ENCODE assay signal across 28 cellular contexts in the genomic region with DNA sequence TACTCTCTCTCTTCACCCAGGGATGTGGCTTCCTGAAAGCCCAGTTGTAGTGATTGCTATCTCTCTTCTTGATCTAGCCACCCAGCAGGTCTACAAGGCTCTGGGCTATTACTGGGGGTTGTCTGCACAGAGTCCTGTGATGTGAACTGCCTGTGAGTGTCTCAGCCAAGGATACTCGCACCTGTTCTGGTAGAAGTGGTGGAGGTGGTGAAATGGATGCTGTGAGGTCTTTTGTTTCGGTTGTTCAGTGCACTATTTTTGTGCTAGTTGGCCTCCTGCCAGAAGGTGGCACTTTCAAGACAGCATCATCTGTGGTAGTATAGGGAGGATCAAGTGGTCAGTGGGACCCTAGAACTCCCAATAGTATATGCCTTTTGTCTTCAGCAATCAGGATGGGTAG.
"Had no signal": no experiment of that assay in that cellular context is flagged by ENCODE, and none has a peak within 500 bp of the region (broad histone marks: within the 10 kb centered on the region; RNA-seq: fewer than 3 reads in every experiment).

No MANE protein-coding gene starts in this region.

- H3K4me3 ChIP-seq: body of pancreas, colonic mucosa had no signal

- H3K27ac ChIP-seq: body of pancreas, colonic mucosa, WERI-Rb-1 had no signal

- H3K9me3 ChIP-seq: body of pancreas, colonic mucosa had no signal

- H3K4me1 ChIP-seq: body of pancreas, colonic mucosa had no signal

- H3K36me3 ChIP-seq: colonic mucosa, WERI-Rb-1 had no signal

- H3K27me3 Mint-ChIP-seq: activated B cell treated with CpG ODN at 0.5 μM for 24 hours; activated CD8-positive, alpha-beta T cell treated with anti-CD3 and anti-CD28 coated beads for 36 hours; activated naive CD8-positive, alpha-beta T cell; activated T-helper 17 cell treated with anti-CD3 and anti-CD28 coated beads, Interleukin-2, amount 50 U/mL, for 72 hours; T-helper 17 cell had no signal

- H3K27me3 ChIP-seq: body of pancreas, colonic mucosa had no signal

- H3K4me3 Mint-ChIP-seq: activated B cell treated with CpG ODN at 0.5 μM for 24 hours; activated CD8-positive, alpha-beta T cell treated with anti-CD3 and anti-CD28 coated beads for 36 hours; activated naive CD8-positive, alpha-beta T cell; activated T-cell treated with anti-CD3 and anti-CD28 coated beads, Interleukin-2, amount 50 U/mL, for 4 hours; activated T-helper 17 cell treated with anti-CD3 and anti-CD28 coated beads, Interleukin-2, amount 50 U/mL, for 72 hours; T-helper 17 cell; T-helper 2 cell treated with Interferon-gamma antibody and Interleukin-4, amounts not matched to agents 5 μg/mL and 100 μg/mL, for 36 hours had no signal

- H3K4me1 Mint-ChIP-seq: activated B cell treated with CpG ODN at 0.5 μM for 24 hours; activated T-helper 17 cell treated with anti-CD3 and anti-CD28 coated beads, Interleukin-2, amount 50 U/mL, for 72 hours; T-helper 17 cell had no signal

- H3K36me3 Mint-ChIP-seq: activated naive CD8-positive, alpha-beta T cell had no signal

- ATAC-seq: activated CD4-positive, CD25-positive, alpha-beta regulatory T cell treated with anti-CD3 and anti-CD28 coated beads, Interleukin-2, amount 50 U/mL, for 24 hours; activated CD8-positive, alpha-beta T cell treated with anti-CD3 and anti-CD28 coated beads for 36 hours; activated T-cell treated with anti-CD3 and anti-CD28 coated beads, Interleukin-2, amount 50 U/mL, for 4 hours; activated T-helper 17 cell treated with anti-CD3 and anti-CD28 coated beads, Interleukin-2, amount 50 U/mL, for 72 hours; body of pancreas; esophagus mucosa; T-helper 17 cell had no signal

- DNase-seq: activated B cell treated with CpG ODN at 0.5 μM for 24 hours; activated CD4-positive, alpha-beta T cell treated with anti-CD3 and anti-CD28 coated beads for 48 hours; activated CD4-positive, alpha-beta T cell treated with anti-CD3 and anti-CD28 coated beads, Interleukin-2, amount 50 U/mL, for 1 hour; activated CD4-positive, alpha-beta T cell treated with anti-CD3 and anti-CD28 coated beads, Interleukin-2, amount 50 U/mL, for 48 hours; activated CD8-positive, alpha-beta memory T cell treated with anti-CD3 and anti-CD28 coated beads for 24 hours; activated CD8-positive, alpha-beta T cell treated with anti-CD3 and anti-CD28 coated beads for 36 hours; activated effector memory CD4-positive, alpha-beta T cell treated with Interleukin-2 at 50 U/mL for 16 hours; activated gamma-delta T cell treated with Interleukin-2 at 50 U/mL for 16 hours; activated naive CD4-positive, alpha-beta T cell treated with anti-CD3 and anti-CD28 coated beads, Interleukin-2, amount 50 U/mL, for 16 hours; activated naive CD4-positive, alpha-beta T cell treated with Interleukin-2 at 50 U/mL for 16 hours; activated T-cell treated with anti-CD3 and anti-CD28 coated beads, Interleukin-2, amount 50 U/mL, for 4 hours; amniotic stem cell; anterior cingulate cortex; body of pancreas; caudate nucleus; colonic mucosa; effector CD8-positive, alpha-beta T cell; foreskin fibroblast; glutamatergic neuron; T-helper 1 cell; T-helper 17 cell; T1000; WERI-Rb-1 had no signal

- H3K27ac Mint-ChIP-seq: activated B cell treated with CpG ODN at 0.5 μM for 24 hours; activated CD8-positive, alpha-beta T cell treated with anti-CD3 and anti-CD28 coated beads for 36 hours; activated naive CD8-positive, alpha-beta T cell; activated T-helper 17 cell treated with anti-CD3 and anti-CD28 coated beads, Interleukin-2, amount 50 U/mL, for 72 hours; T-helper 17 cell; T-helper 2 cell treated with Interferon-gamma antibody and Interleukin-4, amounts not matched to agents 5 μg/mL and 100 μg/mL, for 36 hours had no signal
